ENCODE assay signal across 11 cellular contexts in the genomic region with DNA sequence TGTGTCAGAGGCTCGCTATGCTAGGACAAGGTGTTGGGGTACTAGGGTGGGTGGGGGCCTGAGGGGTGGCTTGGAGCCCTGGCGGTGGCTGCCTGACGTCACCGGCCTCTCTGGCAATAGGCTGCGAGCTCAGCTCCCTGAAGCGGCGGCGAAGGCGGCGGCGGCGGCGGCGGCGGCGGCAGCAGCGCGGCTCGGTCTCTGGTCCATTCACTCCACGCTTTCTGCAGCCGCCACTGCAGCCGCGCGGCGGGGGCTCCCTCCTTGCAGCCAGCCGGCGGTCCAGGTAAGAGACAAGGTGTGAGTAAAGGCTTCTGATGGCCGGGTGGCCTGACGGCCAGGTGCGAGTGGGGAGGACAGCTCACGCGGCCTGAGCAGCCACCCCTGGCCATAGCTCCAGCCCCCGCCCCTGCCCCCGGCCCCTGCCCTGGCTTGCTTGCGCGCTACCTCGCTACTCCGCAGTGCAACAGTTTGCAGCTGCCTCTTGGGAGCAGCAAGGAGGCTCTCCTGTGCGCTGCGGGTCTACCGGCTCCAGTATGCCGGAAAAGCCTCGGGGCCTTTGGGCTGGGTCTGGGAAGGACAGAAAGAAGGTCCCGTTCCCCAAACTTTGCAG. TPM values are rescaled to one million over a fixed set of nuclear protein-coding genes. Genes with fewer than 3 reads are reported as not detected.
DNase-seq lines count a peak whose midpoint lies in the region; ATAC-seq and TF ChIP-seq lines count a peak whose summit lies in the region.
"Had no signal": no experiment of that assay in that cellular context is flagged by ENCODE, and none has a peak within 500 bp of the region (broad histone marks: within the 10 kb centered on the region; RNA-seq: fewer than 3 reads in every experiment).

Gene C11orf87, plus strand, starts transcription at position 210 of the 610 bp plus-strand sequence. CDS start 1,444 bp downstream, outside the sequence.

- POLR2A ChIA-PET in IMR-90 (lab: Charles Lee; ENCODE audit: unreplicated experiment): no interaction called here
- POLR2A ChIA-PET in CD4-positive, alpha-beta T cell (lab: Charles Lee): no interaction called here

- H4K8ac ChIP-seq in IMR-90 (ENCODE audit: low read depth in 2 of 2, low read length in 2 of 2) (no peak within 1 kb of the TSS), mesendoderm (ENCODE audit: low read depth, low read length) (no peak within 1 kb of the TSS)

- no peak within 1 kb of the TSS; the same call in 1 of the 2 replicates for H3K4ac ChIP-seq in IMR-90 (ENCODE audit: low read depth, low read length)
- no peak within 1 kb of the TSS for H3K4ac ChIP-seq in mesendoderm (ENCODE audit: low read depth, low read length)

- no peaks in the 10 kb centered on the region for H3K79me2 ChIP-seq in mesendoderm (ENCODE audit: control insufficient read depth, insufficient read depth, low read length)

- H2AK5ac ChIP-seq in IMR-90 (ENCODE audit: low read depth, low read length) (no peak within 1 kb of the TSS), mesendoderm (ENCODE audit: low read length) (no peak within 1 kb of the TSS)

- in situ Hi-C loops in IMR-90 (cut with MboI; ENCODE audit: low sequenced_read_pairs): no loop called here

- no peak within 1 kb of the TSS for H2AK9ac ChIP-seq in IMR-90 (replicated peaks; ENCODE audit: low read depth, low read length, poor library complexity)

- H3K27me3 ChIP-seq in IMR-90 (ENCODE audit: control insufficient read depth, insufficient read depth, low read length) (peaks cover 11% of the 10 kb centered on the region; the same call in 1 of the 2 replicates), mesendoderm (ENCODE audit: insufficient read depth, low read length, poor library complexity) (peaks cover 14% of the 10 kb centered on the region)
- peaks cover 40% of the 10 kb centered on the region for H3K27me3 ChIP-seq in CD4-positive, alpha-beta T cell (ENCODE audit: control insufficient read depth, insufficient read depth, low read length)

- peaks cover 4% of the 10 kb centered on the region for H3K4me1 ChIP-seq in IMR-90 (ENCODE audit: control insufficient read depth, insufficient read depth, low read length)
- peaks cover 2% of the 10 kb centered on the region for H3K4me1 ChIP-seq in mesendoderm (ENCODE audit: control insufficient read depth, low read depth, low read length)
- H3K4me1 ChIP-seq: Caco-2 had no signal

- no peaks in the 10 kb centered on the region for H4K20me1 ChIP-seq in IMR-90 (ENCODE audit: insufficient read depth, low read length)

- TF ChIP-seq CTCF in 22Rv1 (IDR thresholded peaks at IDR 0.05): peak; percentile 8; the same call in 1 of the 2 replicates
- TF ChIP-seq CTCF in IMR-90 (conservative IDR thresholded peaks at IDR 0.05; ENCODE audit: low read depth, low read length): no peak
- no peak for TF ChIP-seq CTCF in coronary artery (IDR thresholded peaks at IDR 0.05)
- no peak for TF ChIP-seq CTCF in CD4-positive, alpha-beta T cell (IDR thresholded peaks at IDR 0.05)

- peaks cover 49% of the 10 kb centered on the region for H3K27me3 Mint-ChIP-seq in CD4-positive, alpha-beta T cell

- H2BK5ac ChIP-seq in IMR-90 (ENCODE audit: low read depth, low read length, poor library complexity, severe bottlenecking) (no peak within 1 kb of the TSS), mesendoderm (ENCODE audit: low read length) (no peak within 1 kb of the TSS)

- H3K4me2 ChIP-seq in IMR-90 (ENCODE audit: low read depth, low read length) (peak within 1 kb of the TSS; percentile 84), mesendoderm (ENCODE audit: low read length) (peak within 1 kb of the TSS; percentile 75)

- H3K36me3 Mint-ChIP-seq in CD4-positive, alpha-beta T cell (ENCODE audit: low read depth): no peaks in the 10 kb centered on the region

- CTCF ChIA-PET in IMR-90 (lab: Yijun Ruan, JAX): no interaction called here
- CTCF ChIA-PET in CD4-positive, alpha-beta T cell (lab: Charles Lee): no interaction called here

- intact Hi-C loops in IMR-90 (cut with micrococcal nuclease): loop anchor here (5.0 to 10.0 kb wide), 2 partner anchors 547 to 725 kb away; no protein-coding TSS in a partner anchor
- intact Hi-C loops in CD4-positive, alpha-beta T cell (cut with DNase I, micrococcal nuclease): no loop called here

- BruUV-seq in IMR-90 (replicated peaks; lab: Mats Ljungman, UMichigan): no TSS peak

- no peaks in the 10 kb centered on the region for H3K79me1 ChIP-seq in IMR-90 (ENCODE audit: low read depth in 1 of 2, low read length in 2 of 2)
- no peaks in the 10 kb centered on the region for H3K79me1 ChIP-seq in mesendoderm (ENCODE audit: low read length)

- H3K27ac ChIP-seq in 22Rv1 (no peak within 1 kb of the TSS), IMR-90 (ENCODE audit: insufficient read depth, low read length) (no peak within 1 kb of the TSS), coronary artery (no peak within 1 kb of the TSS), mesendoderm (ENCODE audit: low read depth, low read length) (no peak within 1 kb of the TSS)
- no peak within 1 kb of the TSS for H3K27ac ChIP-seq in CD4-positive, alpha-beta T cell (ENCODE audit: low read depth, low read length)

- H3K4me3 Mint-ChIP-seq in CD4-positive, alpha-beta T cell: no peak within 1 kb of the TSS
- H3K4me3 Mint-ChIP-seq: activated CD8-positive, alpha-beta T cell treated with anti-CD3 and anti-CD28 coated beads for 36 hours had no signal

- H4K5ac ChIP-seq in IMR-90 (ENCODE audit: low read depth, low read length): no peak within 1 kb of the TSS
- no peak within 1 kb of the TSS for H4K5ac ChIP-seq in mesendoderm (ENCODE audit: low read length)

- peak within 1 kb of the TSS; percentile 76 for H2AFZ ChIP-seq in IMR-90 (replicated peaks; ENCODE audit: low read length, poor library complexity)

- H3K36me3 ChIP-seq in IMR-90 (ENCODE audit: control insufficient read depth, insufficient read depth, low read length) (no peaks in the 10 kb centered on the region), mesendoderm (ENCODE audit: control insufficient read depth, insufficient read depth, low read length) (no peaks in the 10 kb centered on the region)

- no peak for TF ChIP-seq POLR2A in IMR-90 (IDR thresholded peaks at IDR 0.05; ENCODE audit: low read depth, low read length)

- no peak within 1 kb of the TSS for H3K14ac ChIP-seq in IMR-90 (replicated peaks; ENCODE audit: low read depth, low read length)

- no peaks in the 10 kb centered on the region for H3K4me1 Mint-ChIP-seq in CD4-positive, alpha-beta T cell (ENCODE audit: low read depth)

- DNase-seq in IMR-90 (no peak), coronary artery (ENCODE audit: low spot score) (no peak), mesendoderm (peak; percentile 80), NCI-H2107 treated with DMSO at 0.1 percent for 48 hours (lab: John Stamatoyannopoulos, UW; ENCODE audit: unreplicated experiment) (no peak)
- no peak for DNase-seq in CD4-positive, alpha-beta T cell
- DNase-seq: Caco-2, NCI-H1694 had no signal

- H2BK20ac ChIP-seq in IMR-90 (ENCODE audit: low read depth, low read length): no peak within 1 kb of the TSS

- H3K9me3 Mint-ChIP-seq in CD4-positive, alpha-beta T cell: peaks cover 7% of the 10 kb centered on the region
- H3K9me3 Mint-ChIP-seq: activated CD8-positive, alpha-beta T cell treated with anti-CD3 and anti-CD28 coated beads for 36 hours had no signal

- H3K9ac ChIP-seq in IMR-90 (ENCODE audit: low read depth, low read length) (no peak within 1 kb of the TSS; the same call in 1 of the 2 replicates), mesendoderm (ENCODE audit: low read length) (peak within 1 kb of the TSS; percentile 29)

- H3K4me3 ChIP-seq in IMR-90 (ENCODE audit: insufficient read depth, low read depth, low read length) (peak within 1 kb of the TSS; percentile 40), coronary artery (peak within 1 kb of the TSS; percentile 55), mesendoderm (ENCODE audit: low read length) (peak within 1 kb of the TSS; percentile 21)

- H3K56ac ChIP-seq in IMR-90 (ENCODE audit: extremely low read depth, insufficient read depth, low read length) (no peak within 1 kb of the TSS), mesendoderm (ENCODE audit: low read length) (peak within 1 kb of the TSS; percentile 59)

- peak within 1 kb of the TSS; percentile 38; the same call in 1 of the 2 replicates for H2BK120ac ChIP-seq in IMR-90 (ENCODE audit: low read depth, low read length)
- no peak within 1 kb of the TSS for H2BK120ac ChIP-seq in mesendoderm (ENCODE audit: low read depth, low read length)

- no peak for TF ChIP-seq RAD21 in IMR-90 (IDR thresholded peaks at IDR 0.05; ENCODE audit: low read length)

- no peak within 1 kb of the TSS for H3K18ac ChIP-seq in IMR-90 (ENCODE audit: low read depth, low read length)
- H3K18ac ChIP-seq in mesendoderm (ENCODE audit: low read length): no peak within 1 kb of the TSS

- H3K23ac ChIP-seq in IMR-90 (ENCODE audit: low read depth, low read length) (no peak within 1 kb of the TSS), mesendoderm (ENCODE audit: low read length) (peak within 1 kb of the TSS; percentile 60)

- 10% methylated on average over 8 of the region's 44 CpGs; no CpG with 5 or more reads in 1 of the 2 experiments for WGBS in IMR-90 (ENCODE audit: extremely low coverage in 2 of 2, insufficient read length in 1 of 2), 2 experiments
- WGBS in mesendoderm (ENCODE audit: extremely low coverage, insufficient coverage, low lambda C conversion rate): no CpG with 5 or more reads among the region's 44 CpGs

- no peak within 1 kb of the TSS for H4K91ac ChIP-seq in IMR-90 (ENCODE audit: insufficient read depth, low read depth, low read length)

- dilution Hi-C loops in IMR-90 (cut with HindIII; ENCODE audit: low sequenced_read_pairs, unreplicated experiment): no loop called here

- ATAC-seq in IMR-90 (ENCODE audit: low read depth): peak; percentile 47
- ATAC-seq in CD4-positive, alpha-beta T cell (ENCODE audit: poor library complexity): no peak
- ATAC-seq in GM18517 (IDR thresholded peaks at IDR 0.05; ENCODE audit: unreplicated experiment): no peak
- no peak for ATAC-seq in HG03521 (IDR thresholded peaks at IDR 0.05; ENCODE audit: unreplicated experiment)
- ATAC-seq: activated CD8-positive, alpha-beta T cell treated with anti-CD3 and anti-CD28 coated beads for 36 hours had no signal

- no peaks in the 10 kb centered on the region for H3K9me1 ChIP-seq in IMR-90 (ENCODE audit: insufficient read depth, low read length)

- H3K27ac Mint-ChIP-seq in CD4-positive, alpha-beta T cell: no peak within 1 kb of the TSS
- H3K27ac Mint-ChIP-seq: activated CD8-positive, alpha-beta T cell treated with anti-CD3 and anti-CD28 coated beads for 36 hours had no signal

- H2BK15ac ChIP-seq in IMR-90 (ENCODE audit: low read depth, low read length) (no peak within 1 kb of the TSS), mesendoderm (replicated peaks; ENCODE audit: low read depth) (no peak within 1 kb of the TSS)

- H3K9me3 ChIP-seq in IMR-90 (ENCODE audit: control insufficient read depth, insufficient read depth, low read length): no peaks in the 10 kb centered on the region
- peaks cover 7% of the 10 kb centered on the region for H3K9me3 ChIP-seq in CD4-positive, alpha-beta T cell (ENCODE audit: control insufficient read depth, low read length)
- H3K9me3 ChIP-seq: Caco-2 had no signal

RNA-seq across cellular contexts. Expression of gene C11orf87, which starts in this region (rescaled TPM):
- under 0.01 TPM in 2 replicates for total RNA-seq in IMR-90 (2012; rRNA removed)
- 0.24 and 0.26 TPM in 2 replicates for polyA plus RNA-seq in IMR-90 (2012; rRNA removed)
- polyA plus RNA-seq in IMR-90 (2012; cell fraction: cytosol; rRNA removed): 0.08 and 0.24 TPM in 2 replicates
- polyA plus RNA-seq in IMR-90 (2012; cell fraction: nucleus; rRNA removed; ENCODE audit: low replicate concordance): 0.23 and 0.26 TPM in 2 replicates
- polyA plus RNA-seq in mesendoderm (2013, experiment 1 of 2): 0.58 TPM
- polyA plus RNA-seq in mesendoderm (2013, experiment 2 of 2): 0.53 TPM
- total RNA-seq in CD4-positive, alpha-beta T cell: not detected
- total RNA-seq: activated CD8-positive, alpha-beta T cell treated with anti-CD3 and anti-CD28 coated beads for 36 hours; Caco-2 had no signal

Comparison
In these comparisons a context has a peak if more than half of its experiments do, and no peak if none do; other contexts are left out.
1. Peak in ATAC-seq, H3K4me3 ChIP-seq and H3K4me2 ChIP-seq in IMR-90; RNA of the gene not detected or under 1 TPM.